Comparison of ENCODE assay signal across 12 cellular contexts in genomic region chr15:73485845-73486379, GRCh38. TPM values are rescaled to one million over a fixed set of nuclear protein-coding genes. Genes with fewer than 3 reads are reported as not detected.
"Had no signal": no experiment of that assay in that cellular context is flagged by ENCODE, and none has a peak within 500 bp of the region (broad histone marks: within the 10 kb centered on the region; RNA-seq: fewer than 3 reads in every experiment).

No MANE protein-coding gene starts in this region.

RNA-seq across cellular contexts. Expression of gene REC114, which starts 42.9 kb away (rescaled TPM):
- total RNA-seq: activated naive CD4-positive, alpha-beta T cell treated with anti-CD3 and anti-CD28 coated beads for 36 hours; activated T-cell treated with anti-CD3 and anti-CD28 coated beads, Interleukin-2, amount 50 U/mL, for 4 hours; aorta; frontal cortex; kidney; mucosa of descending colon; neural crest cell; omental fat pad; posterior vena cava; tibial nerve; uterus had no signal
- polyA plus RNA-seq: aorta, esophagus had no signal
